In the genomic region with DNA sequence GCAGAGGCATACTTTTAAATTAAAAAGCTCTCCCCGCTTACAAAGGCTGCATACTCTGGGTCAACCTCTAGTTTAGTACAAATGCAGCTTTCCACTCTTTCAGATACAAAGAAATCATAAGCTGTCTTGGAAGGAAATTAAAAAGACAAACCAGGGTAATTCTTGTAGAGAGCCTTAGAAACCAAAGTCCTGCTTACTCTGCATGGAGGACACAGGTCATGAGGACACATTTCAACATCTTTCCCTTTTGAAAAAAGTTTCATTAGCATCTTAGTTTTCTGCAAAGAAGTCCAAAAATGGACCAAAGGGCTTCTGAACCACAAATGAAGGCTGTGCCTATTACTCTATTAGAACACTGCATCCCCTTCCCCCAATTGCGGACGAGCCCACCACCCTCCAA, we compare ENCODE assay signal across 19 cellular contexts. TPM values are rescaled to one million over a fixed set of nuclear protein-coding genes. Genes with fewer than 3 reads are reported as not detected.
DNase-seq lines count a peak whose midpoint lies in the region; ATAC-seq and TF ChIP-seq lines count a peak whose summit lies in the region.
"Had no signal": no experiment of that assay in that cellular context is flagged by ENCODE, and none has a peak within 500 bp of the region (broad histone marks: within the 10 kb centered on the region; RNA-seq: fewer than 3 reads in every experiment).

No MANE protein-coding gene starts in this region.

- no peak overlapping the region for H2BK12ac ChIP-seq in neuronal stem cell (ENCODE audit: low read length)

- no peak overlapping the region for H3K23ac ChIP-seq in neuronal stem cell (ENCODE audit: low read depth, low read length, poor library complexity)

- H3K27me3 Mint-ChIP-seq in endodermal cell (ENCODE audit: insufficient read depth), result peaks cover 6% of the 10 kb centered on the region
- H3K27me3 Mint-ChIP-seq: CD4-positive, alpha-beta memory T cell had no signal

- no peak overlapping the region for H3K4me3 Mint-ChIP-seq in endodermal cell
- H3K4me3 Mint-ChIP-seq: CD4-positive, alpha-beta memory T cell had no signal

- H3K4me1 ChIP-seq in adipocyte (ENCODE audit: control insufficient read depth, insufficient read depth, low read length), result peaks cover 19% of the 10 kb centered on the region
- H3K4me1 ChIP-seq in endodermal cell (ENCODE audit: control insufficient read depth, insufficient read depth, low read length), result no peaks in the 10 kb centered on the region
- peaks cover 8 to 42% of the 10 kb centered on the region in 2 donors for H3K4me1 ChIP-seq in neuronal stem cell (ENCODE audit: control insufficient read depth in 2 of 2, insufficient read depth in 1 of 2, low read depth in 1 of 2, low read length in 2 of 2)
- H3K4me1 ChIP-seq: A549 had no signal

- H3K9ac ChIP-seq in adipocyte (ENCODE audit: low read length), result peak overlapping the region; percentile 50
- H3K9ac ChIP-seq in endodermal cell (ENCODE audit: extremely low read depth, low read length, poor library complexity, severe bottlenecking), result no peak overlapping the region
- no peak overlapping the region for H3K9ac ChIP-seq in neural cell (ENCODE audit: low read length)
- no peak overlapping the region for H3K9ac ChIP-seq in neuronal stem cell (ENCODE audit: low read depth, low read length, poor library complexity)

- H3K36me3 Mint-ChIP-seq in endodermal cell (ENCODE audit: low read depth), result no peaks in the 10 kb centered on the region
- H3K36me3 Mint-ChIP-seq: CD4-positive, alpha-beta memory T cell had no signal

- no peak overlapping the region for H3K27ac Mint-ChIP-seq in endodermal cell
- H3K27ac Mint-ChIP-seq: CD4-positive, alpha-beta memory T cell had no signal

- no peak overlapping the region for H3K4me2 ChIP-seq in neural cell (ENCODE audit: low read length)
- no peak overlapping the region for H3K4me2 ChIP-seq in neuronal stem cell (ENCODE audit: insufficient read depth, low read length, poor library complexity, severe bottlenecking)
- H3K4me2 ChIP-seq: A549 had no signal

- H3K27ac ChIP-seq in endodermal cell (ENCODE audit: low read depth, low read length) (peak overlapping the region; percentile 27), neural cell (ENCODE audit: low read length) (peak overlapping the region; percentile 26), neuronal stem cell (replicated peaks; ENCODE audit: low read length) (no peak overlapping the region)
- H3K27ac ChIP-seq: A549 had no signal

- no peak overlapping the region for H2AK5ac ChIP-seq in neuronal stem cell (ENCODE audit: low read depth, low read length)

- no peaks in the 10 kb centered on the region for H3K79me2 ChIP-seq in neural cell (replicated peaks; ENCODE audit: insufficient read depth, low read length)

- H3K9me2 ChIP-seq in neural cell (ENCODE audit: insufficient read depth, low read length), result no peaks in the 10 kb centered on the region

- H3F3A ChIP-seq in neural cell (ENCODE audit: insufficient read depth, low read length, poor library complexity, severe bottlenecking), result no peaks in the 10 kb centered on the region

- H3K36me3 ChIP-seq in adipocyte (ENCODE audit: control insufficient read depth, insufficient read depth, low read length, severe bottlenecking), result no peaks in the 10 kb centered on the region
- H3K36me3 ChIP-seq in endodermal cell (ENCODE audit: control insufficient read depth, insufficient read depth, low read length), result no peaks in the 10 kb centered on the region
- H3K36me3 ChIP-seq in neural cell (ENCODE audit: insufficient read depth, low read length), result no peaks in the 10 kb centered on the region
- H3K36me3 ChIP-seq in neuronal stem cell (replicated peaks in 1 of 2; ENCODE audit: control insufficient read depth in 2 of 2, insufficient read depth in 2 of 2, low read length in 2 of 2), result no peaks in the 10 kb centered on the region

- no peak overlapping the region for H3K18ac ChIP-seq in neuronal stem cell (ENCODE audit: low read length)

- no peak overlapping the region for H2BK120ac ChIP-seq in neuronal stem cell (ENCODE audit: low read depth, low read length)

- TF ChIP-seq RAD21 in neural cell (conservative IDR thresholded peaks at IDR 0.05), result no peak

- H4K8ac ChIP-seq in neuronal stem cell (ENCODE audit: low read depth, low read length), result no peak overlapping the region

- no peaks in the 10 kb centered on the region for H4K20me1 ChIP-seq in neural cell (ENCODE audit: insufficient read depth)

- TF ChIP-seq CTCF in endodermal cell (conservative IDR thresholded peaks at IDR 0.05) (no peak), neural cell (IDR thresholded peaks at IDR 0.05; ENCODE audit: poor library complexity, severe bottlenecking) (no peak)

- H3K27me3 ChIP-seq in adipocyte (replicated peaks; ENCODE audit: control insufficient read depth, insufficient read depth, low read length) (peaks cover 36% of the 10 kb centered on the region), endodermal cell (ENCODE audit: control insufficient read depth, insufficient read depth, low read length, poor library complexity, severe bottlenecking) (peaks cover 3% of the 10 kb centered on the region), neural cell (ENCODE audit: insufficient read depth, low read depth, low read length) (no peaks in the 10 kb centered on the region), neuronal stem cell (ENCODE audit: control insufficient read depth in 3 of 3, insufficient read depth in 3 of 3, low read depth in 1 of 3, low read length in 3 of 3) (no peaks in the 10 kb centered on the region)

- no peak overlapping the region for H4K91ac ChIP-seq in neuronal stem cell (ENCODE audit: low read depth, low read length, poor library complexity)

- H3K4ac ChIP-seq in neuronal stem cell (ENCODE audit: low read length), result no peak overlapping the region

- H3K4me3 ChIP-seq in adipocyte (ENCODE audit: low read length), result no peak overlapping the region
- H3K4me3 ChIP-seq in endodermal cell (ENCODE audit: low read length), result no peak overlapping the region
- H3K4me3 ChIP-seq in neural cell (ENCODE audit: low read length), result peak overlapping the region; percentile 28
- H3K4me3 ChIP-seq in neuronal stem cell (ENCODE audit: low read length in 2 of 2), result no peak overlapping the region
- H3K4me3 ChIP-seq: A549 had no signal

- no peak overlapping the region for H2BK15ac ChIP-seq in neuronal stem cell (ENCODE audit: low read length)

- TF ChIP-seq EP300 in neural cell (conservative IDR thresholded peaks at IDR 0.05; ENCODE audit: poor library complexity, severe bottlenecking), result no peak

- H2AFZ ChIP-seq in neural cell (ENCODE audit: low read depth, low read length) (no peak overlapping the region), neuronal stem cell (ENCODE audit: low read length) (peak overlapping the region; percentile 14)

- H2BK5ac ChIP-seq in neuronal stem cell (ENCODE audit: low read length), result no peak overlapping the region

- H3K9me3 ChIP-seq in adipocyte (ENCODE audit: control insufficient read depth, low read length) (no peaks in the 10 kb centered on the region), endodermal cell (ENCODE audit: control insufficient read depth, low read length) (no peaks in the 10 kb centered on the region), neural cell (ENCODE audit: low read length) (no peaks in the 10 kb centered on the region), neuronal stem cell (replicated peaks in 1 of 2; ENCODE audit: control insufficient read depth in 2 of 2, insufficient read depth in 1 of 2, low read depth in 1 of 2, low read length in 2 of 2) (peaks cover 0 to 1% of the 10 kb centered on the region in 2 donors)
- H3K9me3 ChIP-seq: A549 had no signal

- H3K14ac ChIP-seq in neuronal stem cell (ENCODE audit: low read length), result no peak overlapping the region

- H3K79me1 ChIP-seq in neuronal stem cell (ENCODE audit: low read depth, low read length), result no peaks in the 10 kb centered on the region

- DNase-seq in adipocyte (ENCODE audit: low read depth) (no peak), endodermal cell (no peak), neuronal stem cell (ENCODE audit: low spot score) (no peak), glomerular visceral epithelial cell (ENCODE audit: extremely low spot score) (no peak), superior temporal gyrus (ENCODE audit: extremely low spot score) (no peak)
- DNase-seq: 8988T; ACHN; C1 segment of cervical spinal cord; Calu3; CD4-positive, alpha-beta memory T cell; COR-L47; DMS53; DMS79 treated with DMSO at 0.1 percent for 48 hours; GF-D8; GOT3; HCEC 1CT had no signal

- no peaks in the 10 kb centered on the region for H3K9me3 Mint-ChIP-seq in endodermal cell

- 98% methylated on average over 3 of the region's 3 CpGs; no CpG with 5 or more reads in 1 of the 2 experiments for WGBS in endodermal cell (ENCODE audit: insufficient coverage in 1 of 2, insufficient read length in 1 of 2), 2 experiments
- no CpG with 5 or more reads among the region's 3 CpGs for WGBS in neuronal stem cell (ENCODE audit: extremely low coverage in 2 of 2, insufficient read length in 2 of 2, insufficient replicate concordance in 1 of 2), 2 donors

- peaks cover 11% of the 10 kb centered on the region for H3K4me1 Mint-ChIP-seq in endodermal cell
- H3K4me1 Mint-ChIP-seq: CD4-positive, alpha-beta memory T cell had no signal

- no peak for ATAC-seq in GM21423 (IDR thresholded peaks at IDR 0.05; ENCODE audit: unreplicated experiment)
- ATAC-seq: A549 had no signal

TF ChIP-seq in neural cell, 6 proteins besides CTCF, POLR2A, EP300 and RAD21 (continues in another document):
- TF ChIP-seq TAF1 (IDR thresholded peaks at IDR 0.05; ENCODE audit: low read depth) (no peak), MXI1 (conservative IDR thresholded peaks at IDR 0.05; ENCODE audit: poor library complexity, severe bottlenecking) (no peak)

RNA-seq across cellular contexts. Expression of a gene that starts 50.5 kb away (rescaled TPM):
- total RNA-seq in endodermal cell, result 1 to 10 TPM in 1 of 2 donors, under 1 TPM in 1; 0.92 to 1.4 TPM
- polyA plus RNA-seq in endodermal cell (2013, experiment 1 of 2), result 13.3 TPM
- polyA plus RNA-seq in endodermal cell (2013, experiment 2 of 2), result 11.2 TPM
- polyA plus RNA-seq in neural cell, result 0.59 and 0.74 TPM in 2 replicates
- 0.93 and 0.97 TPM in 2 replicates for polyA minus RNA-seq in neural cell
- polyA plus RNA-seq in neuronal stem cell (2013, experiment 1 of 2), result 1.7 TPM
- 1.6 TPM for polyA plus RNA-seq in neuronal stem cell (2013, experiment 2 of 2)
- polyA plus RNA-seq: CD4-positive, alpha-beta memory T cell had no signal
